11 cellular contexts compared by ENCODE assay signal in genomic region chr1:37481289-37482003, GRCh38. TPM values are rescaled to one million over a fixed set of nuclear protein-coding genes. Genes with fewer than 3 reads are reported as not detected.
DNase-seq lines count a peak whose midpoint lies in the region; ATAC-seq and TF ChIP-seq lines count a peak whose summit lies in the region.
"Had no signal": no experiment of that assay in that cellular context is flagged by ENCODE, and none has a peak within 500 bp of the region (broad histone marks: within the 10 kb centered on the region; RNA-seq: fewer than 3 reads in every experiment).

No MANE protein-coding gene starts in this region.

- H3K27ac ChIP-seq in lower lobe of right lung (peak overlapping the region; percentile 18), tibial artery (peak overlapping the region; percentile 97 to 99)
- H3K27ac ChIP-seq: testis had no signal

- intact Hi-C loops in lower lobe of right lung (cut with DNase I) (no loop called here), tibial artery (cut with DNase I; ENCODE audit: low total_unique reads) (no loop called here)

- peak overlapping the region; percentile 85 to 91 for H3K4me3 Mint-ChIP-seq in activated T-cell treated with anti-CD3 and anti-CD28 coated beads, Interleukin-2, amount 50 U/mL, for 72 hours

- H3K4me3 ChIP-seq in lower lobe of right lung: no peak overlapping the region
- no peak overlapping the region for H3K4me3 ChIP-seq in tibial artery
- H3K4me3 ChIP-seq: left lung, testis had no signal

- peak; percentile 72 for DNase-seq in activated CD4-positive, alpha-beta T cell treated with anti-CD3 and anti-CD28 coated beads for 48 hours
- no peak for DNase-seq in activated CD4-positive, alpha-beta T cell treated with anti-CD3 and anti-CD28 coated beads, Interleukin-2, amount 50 U/mL, for 4 hours
- DNase-seq in activated T-cell treated with anti-CD3 and anti-CD28 coated beads, Interleukin-2, amount 50 U/mL, for 72 hours: peak; percentile 52 to 55
- DNase-seq in lower lobe of right lung (peak; percentile 53), tibial artery (no peak)
- DNase-seq: NCI-H1694, testis had no signal

- H3K36me3 ChIP-seq in lower lobe of right lung: peaks cover 71% of the 10 kb centered on the region
- peaks cover 35 to 55% (median 53%) of the 10 kb centered on the region in 3 donors for H3K36me3 ChIP-seq in tibial artery

- peak overlapping the region; percentile 95 for H3K27ac Mint-ChIP-seq in activated T-cell treated with anti-CD3 and anti-CD28 coated beads, Interleukin-2, amount 50 U/mL, for 72 hours

- H3K4me1 Mint-ChIP-seq in activated T-cell treated with anti-CD3 and anti-CD28 coated beads, Interleukin-2, amount 50 U/mL, for 72 hours (ENCODE audit: low read depth): peaks cover 51% of the 10 kb centered on the region

- H3K27me3 ChIP-seq in lower lobe of right lung (ENCODE audit: low read depth) (no peaks in the 10 kb centered on the region), tibial artery (no peaks in the 10 kb centered on the region)
- H3K27me3 ChIP-seq: left lung, testis had no signal

- no peaks in the 10 kb centered on the region for H3K9me3 Mint-ChIP-seq in activated T-cell treated with anti-CD3 and anti-CD28 coated beads, Interleukin-2, amount 50 U/mL, for 72 hours

- peaks cover 27 to 29% of the 10 kb centered on the region in 2 donors for H3K36me3 Mint-ChIP-seq in activated T-cell treated with anti-CD3 and anti-CD28 coated beads, Interleukin-2, amount 50 U/mL, for 72 hours (ENCODE audit: insufficient read depth in 2 of 2)

- no peak for ATAC-seq in activated T-cell treated with anti-CD3 and anti-CD28 coated beads, Interleukin-2, amount 50 U/mL, for 72 hours (replicated peaks in 1 of 2)
- ATAC-seq in lower lobe of right lung (no peak), HG02840 (IDR thresholded peaks at IDR 0.05; ENCODE audit: low FRiP score, unreplicated experiment) (no peak), HG03045 (IDR thresholded peaks at IDR 0.05; ENCODE audit: unreplicated experiment) (no peak), GM19463 (IDR thresholded peaks at IDR 0.05; ENCODE audit: unreplicated experiment) (no peak)
- ATAC-seq: left lung had no signal

- H3K9me3 ChIP-seq in lower lobe of right lung (no peaks in the 10 kb centered on the region), tibial artery (no peaks in the 10 kb centered on the region)
- H3K9me3 ChIP-seq: left lung, testis had no signal

- H3K4me1 ChIP-seq in lower lobe of right lung (peaks cover 85% of the 10 kb centered on the region), tibial artery (peaks cover 0 to 74% (median 69%) of the 10 kb centered on the region in 4 donors)

- TF ChIP-seq CTCF in lower lobe of right lung (IDR thresholded peaks at IDR 0.05) (no peak), tibial artery (IDR thresholded peaks at IDR 0.05) (no peak)

- H3K27me3 Mint-ChIP-seq in activated T-cell treated with anti-CD3 and anti-CD28 coated beads, Interleukin-2, amount 50 U/mL, for 72 hours (ENCODE audit: low read depth): no peaks in the 10 kb centered on the region

RNA-seq across cellular contexts. Expression of gene ZC3H12A, which starts 7.1 kb away (rescaled TPM):
- 10 to 100 TPM; 33.5 to 46.1 TPM for total RNA-seq in activated T-cell treated with anti-CD3 and anti-CD28 coated beads, Interleukin-2, amount 50 U/mL, for 72 hours
- 12.8 TPM for total RNA-seq in lower lobe of right lung

RNA-seq across cellular contexts. Expression of gene MEAF6, which starts 33.1 kb away (rescaled TPM):
- 100 to 1,000 TPM; 105 to 108 TPM for total RNA-seq in activated T-cell treated with anti-CD3 and anti-CD28 coated beads, Interleukin-2, amount 50 U/mL, for 72 hours
- total RNA-seq in lower lobe of right lung: 59.5 TPM

Comparison
In these comparisons a context has a peak if more than half of its experiments do, and no peak if none do; other contexts are left out.
1. DNase-seq: peak in activated CD4-positive, alpha-beta T cell treated with anti-CD3 and anti-CD28 coated beads for 48 hours (single experiment), activated T-cell treated with anti-CD3 and anti-CD28 coated beads, Interleukin-2, amount 50 U/mL, for 72 hours (2 of 2) and lower lobe of right lung (single experiment); none in activated CD4-positive, alpha-beta T cell treated with anti-CD3 and anti-CD28 coated beads, Interleukin-2, amount 50 U/mL, for 4 hours (0 of 2) and tibial artery (0 of 2).